ENCODE assay signal across 1 cellular context in the genomic region with DNA sequence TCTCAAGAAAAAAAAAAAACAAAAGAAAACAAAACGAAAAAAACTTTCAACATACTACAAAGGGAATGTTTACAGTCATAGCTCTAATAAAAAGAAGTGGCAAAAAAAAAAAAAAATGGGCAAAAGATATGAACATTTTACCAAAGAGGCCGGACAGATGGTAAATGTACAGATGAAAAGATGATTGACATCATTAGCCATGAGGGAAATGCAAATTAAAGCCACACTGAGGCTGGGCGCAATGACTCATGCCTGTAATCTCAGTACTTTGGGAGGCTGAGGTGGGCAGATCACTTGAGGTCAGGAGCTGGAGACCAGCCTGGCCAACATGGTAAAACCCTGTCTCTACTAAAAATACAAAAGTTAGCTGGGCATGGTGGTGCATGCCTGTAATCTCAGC. TPM values are rescaled to one million over a fixed set of nuclear protein-coding genes. Genes with fewer than 3 reads are reported as not detected.
"Had no signal": no experiment of that assay in that cellular context is flagged by ENCODE, and none has a peak within 500 bp of the region (broad histone marks: within the 10 kb centered on the region; RNA-seq: fewer than 3 reads in every experiment).

No MANE protein-coding gene starts in this region.

RNA-seq across cellular contexts. Expression of gene CCDC3, which starts 17.9 kb away (rescaled TPM):
- polyA plus RNA-seq: naive thymus-derived CD4-positive, alpha-beta T cell had no signal
